ENCODE assay signal across 9 cellular contexts in the genomic region with DNA sequence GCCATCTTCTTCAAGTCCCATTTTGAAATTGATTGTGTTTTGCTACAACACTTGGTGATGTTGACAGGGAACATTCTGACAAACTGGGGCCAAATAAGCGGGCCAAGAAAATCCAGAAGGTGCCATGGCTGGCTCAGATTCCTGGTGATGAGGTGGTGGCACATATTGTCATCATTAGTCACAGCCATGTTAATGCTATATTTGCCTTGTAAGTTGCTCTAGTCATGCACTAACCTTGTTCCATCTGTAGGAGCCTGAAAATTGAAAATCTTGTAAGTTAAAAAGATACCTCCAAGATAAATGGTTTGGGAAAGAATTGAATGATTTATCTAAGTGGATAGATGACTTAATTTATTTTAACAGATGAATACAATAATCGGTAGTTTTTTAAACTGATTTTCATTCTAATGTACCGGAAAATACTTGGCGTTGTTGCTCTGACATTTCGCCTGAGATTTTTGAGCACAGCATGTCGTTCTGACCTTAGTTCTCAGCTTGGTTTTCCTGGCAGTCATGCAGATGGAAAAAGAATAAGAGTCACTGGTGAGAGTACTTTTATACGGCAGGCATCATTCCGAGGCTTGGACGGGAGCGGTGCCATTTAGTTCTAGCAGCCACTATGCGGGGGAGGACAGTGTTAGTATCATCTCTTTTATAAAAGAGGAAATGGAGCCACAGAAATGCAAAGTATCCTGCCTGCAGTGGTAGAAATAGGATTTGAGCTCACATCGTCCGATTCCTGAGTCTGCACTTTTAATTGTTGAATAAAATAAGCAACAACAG.
A peak's percentile ranks its signal among the peaks of the same experiment; 100 is the strongest.
DNase-seq lines count a peak whose midpoint lies in the region; TF ChIP-seq lines count a peak whose summit lies in the region.
"Had no signal": no experiment of that assay in that cellular context is flagged by ENCODE, and none has a peak within 500 bp of the region (broad histone marks: within the 10 kb centered on the region; RNA-seq: fewer than 3 reads in every experiment).

No MANE protein-coding gene starts in this region.

- no peaks in the 10 kb centered on the region for H3K36me3 Mint-ChIP-seq in endodermal cell (ENCODE audit: low read depth)
- H3K36me3 Mint-ChIP-seq in activated CD4-positive, alpha-beta memory T cell treated with anti-CD3 and anti-CD28 coated beads for 36 hours: no peaks in the 10 kb centered on the region

- H3K27me3 ChIP-seq in endodermal cell (ENCODE audit: control insufficient read depth, insufficient read depth, low read length, poor library complexity, severe bottlenecking) (no peaks in the 10 kb centered on the region), trophoblast cell (ENCODE audit: insufficient read depth, low read length) (no peaks in the 10 kb centered on the region)

- no peaks in the 10 kb centered on the region for H3K79me2 ChIP-seq in trophoblast cell (ENCODE audit: control insufficient read depth, insufficient read depth, low read length, poor library complexity)

- no peaks in the 10 kb centered on the region for H3K27me3 Mint-ChIP-seq in endodermal cell (ENCODE audit: insufficient read depth)
- peaks cover 8% of the 10 kb centered on the region for H3K27me3 Mint-ChIP-seq in activated CD4-positive, alpha-beta memory T cell treated with anti-CD3 and anti-CD28 coated beads for 36 hours

- H3K4me3 ChIP-seq in endodermal cell (ENCODE audit: low read length): no peak overlapping the region
- no peak overlapping the region for H3K4me3 ChIP-seq in trophoblast cell (ENCODE audit: low read depth, low read length)

- H3K23ac ChIP-seq in trophoblast cell (ENCODE audit: low read length): no peak overlapping the region

- 92% methylated on average over 13 of the region's 13 CpGs for WGBS in endodermal cell (ENCODE audit: insufficient coverage in 1 of 2, insufficient read length in 1 of 2), 2 experiments
- no CpG with 5 or more reads among the region's 13 CpGs for WGBS in trophoblast cell (ENCODE audit: extremely low coverage, insufficient coverage, insufficient read length)

- CTCF ChIA-PET in activated CD4-positive, alpha-beta memory T cell treated with anti-CD3 and anti-CD28 coated beads for 36 hours (lab: Charles Lee): no interaction called here

- peaks cover 25% of the 10 kb centered on the region for H3K9me3 Mint-ChIP-seq in endodermal cell
- no peaks in the 10 kb centered on the region for H3K9me3 Mint-ChIP-seq in activated CD4-positive, alpha-beta memory T cell treated with anti-CD3 and anti-CD28 coated beads for 36 hours

- H2BK120ac ChIP-seq in trophoblast cell (ENCODE audit: insufficient read depth, low read length, poor library complexity): no peak overlapping the region

- intact Hi-C loops in activated CD4-positive, alpha-beta memory T cell treated with anti-CD3 and anti-CD28 coated beads for 36 hours (cut with micrococcal nuclease): no loop called here

- H3K4me3 Mint-ChIP-seq in endodermal cell: no peak overlapping the region
- H3K4me3 Mint-ChIP-seq in activated CD4-positive, alpha-beta memory T cell treated with anti-CD3 and anti-CD28 coated beads for 36 hours: no peak overlapping the region

- H3K27ac Mint-ChIP-seq in endodermal cell: no peak overlapping the region
- H3K27ac Mint-ChIP-seq in activated CD4-positive, alpha-beta memory T cell treated with anti-CD3 and anti-CD28 coated beads for 36 hours: no peak overlapping the region

- POLR2A ChIA-PET in activated CD4-positive, alpha-beta memory T cell treated with anti-CD3 and anti-CD28 coated beads for 36 hours (lab: Charles Lee): no interaction called here

- no peak overlapping the region for H2AFZ ChIP-seq in trophoblast cell (ENCODE audit: insufficient read depth, low read length, poor library complexity)

- H3K79me1 ChIP-seq in trophoblast cell (ENCODE audit: low read length): no peaks in the 10 kb centered on the region

- H3K14ac ChIP-seq in trophoblast cell (ENCODE audit: low read length): no peak overlapping the region

- H2BK5ac ChIP-seq in trophoblast cell (ENCODE audit: low read depth, low read length, poor library complexity): no peak overlapping the region

- H4K91ac ChIP-seq in trophoblast cell (ENCODE audit: low read depth, low read length): no peak overlapping the region

- in situ Hi-C loops in GM13976 (cut with MboI; ENCODE audit: low sequenced_read_pairs, unreplicated experiment): no loop called here

- H4K8ac ChIP-seq in trophoblast cell (ENCODE audit: low read depth, low read length): no peak overlapping the region

- H4K12ac ChIP-seq in trophoblast cell (ENCODE audit: low read depth, low read length): no peak overlapping the region

- H3K18ac ChIP-seq in trophoblast cell (ENCODE audit: low read length): no peak overlapping the region

- H3K4me1 ChIP-seq in endodermal cell (ENCODE audit: control insufficient read depth, insufficient read depth, low read length): no peaks in the 10 kb centered on the region
- peaks cover 6 to 7% of the 10 kb centered on the region in 2 experiments for H3K4me1 ChIP-seq in trophoblast cell (ENCODE audit: control insufficient read depth in 1 of 2, insufficient read depth in 2 of 2, low read length in 2 of 2)

- DNase-seq in GM13976 (ENCODE audit: low spot score) (peak; percentile 32), M059J (ENCODE audit: low read depth) (peak; percentile 91), endodermal cell (peak; percentile 27), trophoblast cell (peak; percentile 33 to 55), NCI-H1092 treated with DMSO at 0.1 percent for 48 hours (lab: John Stamatoyannopoulos, UW) (no peak), T-helper 9 cell (no peak), iPS-NIHi7 (ENCODE audit: extremely low spot score) (no peak)
- DNase-seq in activated CD4-positive, alpha-beta memory T cell treated with anti-CD3 and anti-CD28 coated beads for 36 hours: no peak
- DNase-seq: left colon had no signal

- no peak overlapping the region for H2AK5ac ChIP-seq in trophoblast cell (ENCODE audit: low read length)

- no peak overlapping the region for H3K4me2 ChIP-seq in trophoblast cell (ENCODE audit: low read length)

- H3K36me3 ChIP-seq in endodermal cell (ENCODE audit: control insufficient read depth, insufficient read depth, low read length): no peaks in the 10 kb centered on the region
- H3K36me3 ChIP-seq in trophoblast cell (ENCODE audit: control insufficient read depth in 1 of 2, insufficient read depth in 2 of 2, low read length in 2 of 2): no peaks in the 10 kb centered on the region

- H2BK12ac ChIP-seq in trophoblast cell (ENCODE audit: low read length): no peak overlapping the region

- H3K27ac ChIP-seq in endodermal cell (ENCODE audit: low read depth, low read length) (no peak overlapping the region), trophoblast cell (ENCODE audit: low read depth, low read length) (no peak overlapping the region)

- TF ChIP-seq CTCF in GM13976 (IDR thresholded peaks at IDR 0.05; ENCODE audit: borderline replicate concordance, control extremely low read depth, extremely low read depth, insufficient read depth, missing control alignments): no peak
- TF ChIP-seq CTCF in endodermal cell (conservative IDR thresholded peaks at IDR 0.05): no peak

- H3K9me3 ChIP-seq in endodermal cell (ENCODE audit: control insufficient read depth, low read length) (peaks cover 15% of the 10 kb centered on the region), trophoblast cell (ENCODE audit: insufficient read depth, low read depth, low read length) (no peaks in the 10 kb centered on the region)

- H3K9ac ChIP-seq in endodermal cell (ENCODE audit: extremely low read depth, low read length, poor library complexity, severe bottlenecking) (no peak overlapping the region), trophoblast cell (ENCODE audit: low read length) (no peak overlapping the region)

- H3K4me1 Mint-ChIP-seq in endodermal cell: peaks cover 13% of the 10 kb centered on the region
- no peaks in the 10 kb centered on the region for H3K4me1 Mint-ChIP-seq in activated CD4-positive, alpha-beta memory T cell treated with anti-CD3 and anti-CD28 coated beads for 36 hours (ENCODE audit: low read depth)

- no peak overlapping the region for H3K4ac ChIP-seq in trophoblast cell (ENCODE audit: low read depth, low read length)

Comparison
In these comparisons a context has a peak if more than half of its experiments do, and no peak if none do; other contexts are left out.
1. DNase-seq: peak in GM13976 (single experiment), M059J (single experiment), endodermal cell (single experiment) and trophoblast cell (2 of 2); none in activated CD4-positive, alpha-beta memory T cell treated with anti-CD3 and anti-CD28 coated beads for 36 hours (single experiment), NCI-H1092 treated with DMSO at 0.1 percent for 48 hours (single experiment), T-helper 9 cell (single experiment) and iPS-NIHi7 (single experiment).